Comparison of ENCODE assay signal across 10 cellular contexts in genomic region chr7:155722118-155722517, GRCh38.
DNase-seq lines count a peak whose midpoint lies in the region; ATAC-seq lines count a peak whose summit lies in the region.
"Had no signal": no experiment of that assay in that cellular context is flagged by ENCODE, and none has a peak within 500 bp of the region (broad histone marks: within the 10 kb centered on the region; RNA-seq: fewer than 3 reads in every experiment).

No MANE protein-coding gene starts in this region.

- peak overlapping the region; percentile 26 for H3K4me3 Mint-ChIP-seq in stimulated activated naive CD8-positive, alpha-beta T cell treated with anti-CD3 and anti-CD28 coated beads, Interleukin-15, Interleukin-2, amounts not matched to agents 100 ng/mL and 50 ng/mL, for 24 hours
- no peak overlapping the region for H3K4me3 Mint-ChIP-seq in activated CD4-positive, alpha-beta T cell treated with anti-CD3 and anti-CD28 coated beads for 36 hours

- H3K27me3 Mint-ChIP-seq in stimulated activated naive CD8-positive, alpha-beta T cell treated with anti-CD3 and anti-CD28 coated beads, Interleukin-15, Interleukin-2, amounts not matched to agents 100 ng/mL and 50 ng/mL, for 24 hours: no peaks in the 10 kb centered on the region
- no peaks in the 10 kb centered on the region for H3K27me3 Mint-ChIP-seq in activated CD4-positive, alpha-beta T cell treated with anti-CD3 and anti-CD28 coated beads for 36 hours

- H3K4me1 Mint-ChIP-seq in stimulated activated naive CD8-positive, alpha-beta T cell treated with anti-CD3 and anti-CD28 coated beads, Interleukin-15, Interleukin-2, amounts not matched to agents 100 ng/mL and 50 ng/mL, for 24 hours (ENCODE audit: low read depth): peaks cover 37% of the 10 kb centered on the region
- peaks cover 31% of the 10 kb centered on the region for H3K4me1 Mint-ChIP-seq in activated CD4-positive, alpha-beta T cell treated with anti-CD3 and anti-CD28 coated beads for 36 hours

- H3K9me3 Mint-ChIP-seq in stimulated activated naive CD8-positive, alpha-beta T cell treated with anti-CD3 and anti-CD28 coated beads, Interleukin-15, Interleukin-2, amounts not matched to agents 100 ng/mL and 50 ng/mL, for 24 hours: no peaks in the 10 kb centered on the region
- H3K9me3 Mint-ChIP-seq in activated CD4-positive, alpha-beta T cell treated with anti-CD3 and anti-CD28 coated beads for 36 hours (ENCODE audit: low read depth): no peaks in the 10 kb centered on the region

- CTCF ChIA-PET in activated CD4-positive, alpha-beta T cell treated with anti-CD3 and anti-CD28 coated beads for 36 hours (lab: Charles Lee): interaction anchor here (1.3 kb wide), 1 partner anchor 12 kb away, joined by 3 read pairs; no protein-coding TSS in a partner anchor

- POLR2A ChIA-PET in activated CD4-positive, alpha-beta T cell treated with anti-CD3 and anti-CD28 coated beads for 36 hours (lab: Charles Lee): interaction anchor here (0.7 kb wide), 1 partner anchor 270 kb away, joined by 3 read pairs; no protein-coding TSS in a partner anchor

- peak overlapping the region; percentile 78 for H3K27ac Mint-ChIP-seq in stimulated activated naive CD8-positive, alpha-beta T cell treated with anti-CD3 and anti-CD28 coated beads, Interleukin-15, Interleukin-2, amounts not matched to agents 100 ng/mL and 50 ng/mL, for 24 hours
- no peak overlapping the region for H3K27ac Mint-ChIP-seq in activated CD4-positive, alpha-beta T cell treated with anti-CD3 and anti-CD28 coated beads for 36 hours

- intact Hi-C loops in activated CD4-positive, alpha-beta T cell treated with anti-CD3 and anti-CD28 coated beads for 36 hours (cut with DNase I, micrococcal nuclease): no loop called here

- peaks cover 47% of the 10 kb centered on the region for H3K36me3 Mint-ChIP-seq in stimulated activated naive CD8-positive, alpha-beta T cell treated with anti-CD3 and anti-CD28 coated beads, Interleukin-15, Interleukin-2, amounts not matched to agents 100 ng/mL and 50 ng/mL, for 24 hours (ENCODE audit: low read depth)
- peaks cover 22% of the 10 kb centered on the region for H3K36me3 Mint-ChIP-seq in activated CD4-positive, alpha-beta T cell treated with anti-CD3 and anti-CD28 coated beads for 36 hours (ENCODE audit: low read depth)

- DNase-seq in stimulated activated naive CD8-positive, alpha-beta T cell treated with anti-CD3 and anti-CD28 coated beads, Interleukin-15, Interleukin-2, amounts not matched to agents 100 U/mL and 50 U/mL, for 24 hours: no peak
- DNase-seq in NAMALWA (ENCODE audit: low spot score) (peak; percentile 80), glomerular visceral epithelial cell (ENCODE audit: extremely low spot score) (no peak), epidermal melanocyte (ENCODE audit: insufficient read length, low spot score) (no peak)
- no peak for DNase-seq in activated CD4-positive, alpha-beta T cell treated with anti-CD3 and anti-CD28 coated beads for 36 hours
- DNase-seq in NK-92 treated with Interleukin-12 subunit alpha and Interleukin-12 subunit beta, amount 100 ng/mL, for 24 hours (lab: John Stamatoyannopoulos, UW): no peak
- DNase-seq: activated T-cell treated with anti-CD3 and anti-CD28 coated beads for 4 hours, left cardiac atrium had no signal

- ATAC-seq in stimulated activated naive CD8-positive, alpha-beta T cell treated with anti-CD3 and anti-CD28 coated beads, Interleukin-15, Interleukin-2, amounts not matched to agents 100 U/mL and 50 U/mL, for 24 hours: no peak
- ATAC-seq in HG02852 (IDR thresholded peaks at IDR 0.05; ENCODE audit: unreplicated experiment): peak; percentile 58
- ATAC-seq in activated CD4-positive, alpha-beta T cell treated with anti-CD3 and anti-CD28 coated beads for 36 hours: no peak
- ATAC-seq: left cardiac atrium had no signal
